8 cellular contexts compared by ENCODE assay signal in genomic region chr19:1267441-1268391, GRCh38. TPM values are rescaled to one million over a fixed set of nuclear protein-coding genes. Genes with fewer than 3 reads are reported as not detected.
A peak's percentile ranks its signal among the peaks of the same experiment; 100 is the strongest.
DNase-seq lines count a peak whose midpoint lies in the region; ATAC-seq, FAIRE-seq and TF ChIP-seq lines count a peak whose summit lies in the region.

No MANE protein-coding gene starts in this region.

- peak overlapping the region; percentile 6 for H2BK5ac ChIP-seq in IMR-90 (ENCODE audit: low read depth, low read length, poor library complexity, severe bottlenecking)

- H2BK15ac ChIP-seq in IMR-90 (ENCODE audit: low read depth, low read length): no peak overlapping the region

- H2BK20ac ChIP-seq in IMR-90 (ENCODE audit: low read depth, low read length): no peak overlapping the region; the same call in 1 of the 2 replicates

- peaks cover 6 to 63% of the 10 kb centered on the region in 2 experiments; a peak in 3 of 4 replicates for H3K79me1 ChIP-seq in IMR-90 (ENCODE audit: low read depth in 1 of 2, low read length in 2 of 2)

- H2AK9ac ChIP-seq in IMR-90 (replicated peaks; ENCODE audit: low read depth, low read length, poor library complexity): peak overlapping the region; percentile 98

- intact Hi-C loops in IMR-90 (cut with micrococcal nuclease): loop anchor here (2.0 kb wide), 1 partner anchor 47 kb away; no protein-coding TSS in a partner anchor

- peak overlapping the region; percentile 90 to 100; a peak in 5 of 6 replicates for H3K27ac ChIP-seq in A549
- H3K27ac ChIP-seq in IMR-90 (ENCODE audit: insufficient read depth, low read length): peak overlapping the region; percentile 28; the same call in 1 of the 2 replicates
- H3K27ac ChIP-seq in brain microvascular endothelial cell: no peak overlapping the region

- H3K9me1 ChIP-seq in IMR-90 (ENCODE audit: insufficient read depth, low read length): peaks cover 8% of the 10 kb centered on the region

- no peak overlapping the region; a peak in 1 of 4 replicates for H4K8ac ChIP-seq in IMR-90 (ENCODE audit: low read depth in 2 of 2, low read length in 2 of 2)

- no peaks in the 10 kb centered on the region for H3K27me3 ChIP-seq in IMR-90 (ENCODE audit: control insufficient read depth, insufficient read depth, low read length)
- H3K27me3 ChIP-seq in brain microvascular endothelial cell (replicated peaks): no peaks in the 10 kb centered on the region
- no peaks in the 10 kb centered on the region for H3K27me3 ChIP-seq in mucosa of stomach (ENCODE audit: control insufficient read depth, insufficient read depth, low read length)

- H4K5ac ChIP-seq in IMR-90 (ENCODE audit: low read depth, low read length): no peak overlapping the region

- peak overlapping the region; percentile 47 for H3K4ac ChIP-seq in IMR-90 (ENCODE audit: low read depth, low read length)

- WGBS in A549 (ENCODE audit: missing lambda C conversion rate): 42% methylated on average over 31 of the region's 43 CpGs
- 49% methylated on average over 8 of the region's 43 CpGs; no CpG with 5 or more reads in 1 of the 2 experiments for WGBS in IMR-90 (ENCODE audit: extremely low coverage in 2 of 2, insufficient read length in 1 of 2), 2 experiments

- H3K9me3 ChIP-seq in A549 (no peaks in the 10 kb centered on the region), IMR-90 (ENCODE audit: control insufficient read depth, insufficient read depth, low read length) (no peaks in the 10 kb centered on the region), mucosa of stomach (ENCODE audit: control insufficient read depth, low read length) (no peaks in the 10 kb centered on the region)

- ATAC-seq in A549 (no peak), IMR-90 (ENCODE audit: low read depth) (no peak), GM21528 (IDR thresholded peaks at IDR 0.05; ENCODE audit: low FRiP score, unreplicated experiment) (no peak)

- POLR2A ChIA-PET in A549 (lab: Yijun Ruan, JAX): interaction anchor here (3.8 kb wide), 1 partner anchor 24 kb away, joined by 42 read pairs; no protein-coding TSS in a partner anchor
- POLR2A ChIA-PET in IMR-90 (lab: Charles Lee; ENCODE audit: unreplicated experiment): no interaction called here

- CTCF ChIA-PET in A549 (lab: Yijun Ruan, JAX): interaction anchor here (0.6 to 18.7 kb wide), 9 partner anchors 12 to 168 kb away, joined by 3 to 500 read pairs (median 8); partner anchors contain the start of gene ATP5F1D
- CTCF ChIA-PET in IMR-90 (lab: Yijun Ruan, JAX): interaction anchor here (2.2 to 3.5 kb wide), 2 partner anchors 14 to 24 kb away, joined by 11 to 64 read pairs; no protein-coding TSS in a partner anchor

- H2BK120ac ChIP-seq in IMR-90 (ENCODE audit: low read depth, low read length): peak overlapping the region; percentile 57; the same call in 1 of the 2 replicates

- in situ Hi-C loops in IMR-90 (cut with MboI; ENCODE audit: low sequenced_read_pairs): no loop called here
- in situ Hi-C loops in brain microvascular endothelial cell (cut with HindIII; ENCODE audit: low pct_ligation_motif_present, low sequenced_read_pairs): no loop called here

- H3K4me2 ChIP-seq in A549 (peak overlapping the region; percentile 95), IMR-90 (ENCODE audit: low read depth, low read length) (peak overlapping the region; percentile 85)

- H3K4me3 ChIP-seq in A549: peak overlapping the region; percentile 53
- H3K4me3 ChIP-seq in IMR-90 (ENCODE audit: insufficient read depth, low read depth, low read length): peak overlapping the region; percentile 61; the same call in 1 of the 2 replicates
- H3K4me3 ChIP-seq in brain microvascular endothelial cell (ENCODE audit: low read depth, low read length): peak overlapping the region; percentile 46
- peak overlapping the region; percentile 25 for H3K4me3 ChIP-seq in mucosa of stomach (ENCODE audit: low read length)

- H2AK5ac ChIP-seq in IMR-90 (ENCODE audit: low read depth, low read length): peak overlapping the region; percentile 87

- H3K4me1 ChIP-seq in A549 (peaks cover 69% of the 10 kb centered on the region), IMR-90 (ENCODE audit: control insufficient read depth, insufficient read depth, low read length) (peaks cover 43% of the 10 kb centered on the region), mucosa of stomach (ENCODE audit: control insufficient read depth, insufficient read depth, low read length) (peaks cover 79% of the 10 kb centered on the region)

- TF ChIP-seq POLR2A in A549 (IDR thresholded peaks at IDR 0.05; ENCODE audit: low read length) (no peak), IMR-90 (IDR thresholded peaks at IDR 0.05; ENCODE audit: low read depth, low read length) (no peak)

- peak overlapping the region; percentile 90 for H2AFZ ChIP-seq in IMR-90 (replicated peaks; ENCODE audit: low read length, poor library complexity)

- BruUV-seq in IMR-90 (replicated peaks; lab: Mats Ljungman, UMichigan): no TSS peak

- TF ChIP-seq CTCF in A549 (IDR thresholded peaks at IDR 0.05): no peak
- TF ChIP-seq CTCF in IMR-90 (conservative IDR thresholded peaks at IDR 0.05; ENCODE audit: low read depth, low read length): no peak
- TF ChIP-seq CTCF in brain microvascular endothelial cell (IDR thresholded peaks at IDR 0.05; ENCODE audit: low read depth, low read length, missing control alignments): no peak

- TF ChIP-seq EP300 in A549 (IDR thresholded peaks at IDR 0.05): no peak

- H4K91ac ChIP-seq in IMR-90 (ENCODE audit: insufficient read depth, low read depth, low read length): peak overlapping the region; percentile 8; the same call in 1 of the 2 replicates

- 0 out of 2 replicates have a peak overlapping the region, but pooled peaks have one; percentile 27 for H3K14ac ChIP-seq in IMR-90 (replicated peaks; ENCODE audit: low read depth, low read length)

- H3K9ac ChIP-seq in IMR-90 (ENCODE audit: low read depth, low read length) (no peak overlapping the region), mucosa of stomach (ENCODE audit: low read length) (peak overlapping the region; percentile 15)

- peaks cover 47% of the 10 kb centered on the region for H4K20me1 ChIP-seq in IMR-90 (ENCODE audit: insufficient read depth, low read length)

- FAIRE-seq in A549 (lab: Jason Lieb, UNC): no peak

- no peak for DNase-seq in A549 (ENCODE audit: low read depth in 1 of 2, low spot score in 1 of 2)
- DNase-seq in IMR-90: peak; percentile 60
- no peak for DNase-seq in brain microvascular endothelial cell
- no peak for DNase-seq in NOMO-1 treated with DMSO at 0.1 percent for 48 hours (lab: John Stamatoyannopoulos, UW; ENCODE audit: unreplicated experiment)
- no peak for DNase-seq in epidermal melanocyte (ENCODE audit: insufficient read length, low spot score)
- no peak for DNase-seq in middle frontal gyrus (ENCODE audit: extremely low spot score, low spot score)

- dilution Hi-C loops in IMR-90 (cut with HindIII; ENCODE audit: low sequenced_read_pairs, unreplicated experiment): no loop called here

- H3K36me3 ChIP-seq in IMR-90 (ENCODE audit: control insufficient read depth, insufficient read depth, low read length) (peaks cover 20% of the 10 kb centered on the region), brain microvascular endothelial cell (replicated peaks) (peaks cover 18% of the 10 kb centered on the region), mucosa of stomach (ENCODE audit: control insufficient read depth, insufficient read depth, low read length) (peaks cover 19% of the 10 kb centered on the region)

- no peak overlapping the region for H3K18ac ChIP-seq in IMR-90 (ENCODE audit: low read depth, low read length)

- TF ChIP-seq RAD21 in A549 (conservative IDR thresholded peaks at IDR 0.05 in 1 of 2, IDR thresholded peaks at IDR 0.05 in 1 of 2): no peak
- no peak for TF ChIP-seq RAD21 in IMR-90 (IDR thresholded peaks at IDR 0.05; ENCODE audit: low read length)

- H3K23ac ChIP-seq in IMR-90 (ENCODE audit: low read depth, low read length): peak overlapping the region; percentile 68; the same call in 1 of the 2 replicates

- no peak overlapping the region for H3K56ac ChIP-seq in IMR-90 (ENCODE audit: extremely low read depth, insufficient read depth, low read length)

RNA-seq across cellular contexts. Expression of gene CIRBP, which starts 1.4 kb away (rescaled TPM):
- polyA plus RNA-seq in A549 (2011; rRNA removed): 92.4 and 151 TPM in 2 replicates
- polyA plus RNA-seq in A549 (2012; cell fraction: cytosol; rRNA removed): 111 and 147 TPM in 2 replicates
- polyA plus RNA-seq in A549 (2012; cell fraction: nucleus; rRNA removed): 246 and 410 TPM in 2 replicates
- polyA plus RNA-seq in A549 (2017; fragmentation: RNase III; extraction: RNeasy Plus Mini Kit Qiagen cat#74134 plus additional on column Dnase treatment): 178 to 201 TPM (median 189 TPM) in 3 replicates
- 38.3 and 44.0 TPM in 2 replicates for polyA minus RNA-seq in A549 (2011; rRNA and poly(A)+ RNA removed)
- total RNA-seq in IMR-90 (2012; rRNA removed): 226 and 299 TPM in 2 replicates
- 405 and 542 TPM in 2 replicates for polyA plus RNA-seq in IMR-90 (2012; rRNA removed)
- 562 and 617 TPM in 2 replicates for polyA plus RNA-seq in IMR-90 (2012; cell fraction: cytosol; rRNA removed)
- 2,129 and 2,924 TPM in 2 replicates for polyA plus RNA-seq in IMR-90 (2012; cell fraction: nucleus; rRNA removed; ENCODE audit: low replicate concordance)

RNA-seq across cellular contexts. Expression of gene FAM174C, which starts 7.6 kb away (rescaled TPM):
- 22.7 and 24.8 TPM in 2 replicates for polyA plus RNA-seq in A549 (2011; rRNA removed)
- polyA plus RNA-seq in A549 (2012; cell fraction: cytosol; rRNA removed): 96.5 and 113 TPM in 2 replicates
- 61.6 and 78.1 TPM in 2 replicates for polyA plus RNA-seq in A549 (2012; cell fraction: nucleus; rRNA removed)
- 35.6 to 37.6 TPM (median 37.1 TPM) in 3 replicates for polyA plus RNA-seq in A549 (2017; fragmentation: RNase III; extraction: RNeasy Plus Mini Kit Qiagen cat#74134 plus additional on column Dnase treatment)
- 5.3 and 6.7 TPM in 2 replicates for polyA minus RNA-seq in A549 (2011; rRNA and poly(A)+ RNA removed)
- 7.5 and 10.6 TPM in 2 replicates for total RNA-seq in IMR-90 (2012; rRNA removed)
- 61.8 and 93.4 TPM in 2 replicates for polyA plus RNA-seq in IMR-90 (2012; rRNA removed)
- polyA plus RNA-seq in IMR-90 (2012; cell fraction: cytosol; rRNA removed): 94.9 and 135 TPM in 2 replicates
- polyA plus RNA-seq in IMR-90 (2012; cell fraction: nucleus; rRNA removed; ENCODE audit: low replicate concordance): 46.6 and 93.7 TPM in 2 replicates

RNA-seq across cellular contexts. Expression of gene EFNA2, which starts 18.0 kb away (rescaled TPM):
- polyA plus RNA-seq in A549 (2011; rRNA removed) (0.16 and 0.24 TPM in 2 replicates), A549 (2017; fragmentation: RNase III; extraction: RNeasy Plus Mini Kit Qiagen cat#74134 plus additional on column Dnase treatment) (0.84 to 1.3 TPM (median 1.2 TPM) in 3 replicates), IMR-90 (2012; rRNA removed) (not detected in 2 replicates)
- polyA plus RNA-seq in A549 (2012; cell fraction: cytosol; rRNA removed): 0.62 and 0.97 TPM in 2 replicates
- polyA plus RNA-seq in A549 (2012; cell fraction: nucleus; rRNA removed): 1.3 and 1.5 TPM in 2 replicates
- polyA minus RNA-seq in A549 (2011; rRNA and poly(A)+ RNA removed): 0.29 TPM in 1 of 2 replicates, not detected in the other
- total RNA-seq in IMR-90 (2012; rRNA removed): not detected in 2 replicates
- 0.10 TPM in 1 of 2 replicates, not detected in the other for polyA plus RNA-seq in IMR-90 (2012; cell fraction: cytosol; rRNA removed)
- 0.07 TPM in 1 of 2 replicates, not detected in the other for polyA plus RNA-seq in IMR-90 (2012; cell fraction: nucleus; rRNA removed; ENCODE audit: low replicate concordance)

RNA-seq across cellular contexts. Expression of gene MIDN, which starts 19.3 kb away (rescaled TPM):
- polyA plus RNA-seq in A549 (2011; rRNA removed) (9.1 and 11.8 TPM in 2 replicates), A549 (2017; fragmentation: RNase III; extraction: RNeasy Plus Mini Kit Qiagen cat#74134 plus additional on column Dnase treatment) (27.7 to 33.4 TPM (median 31.4 TPM) in 3 replicates), IMR-90 (2012; rRNA removed) (24.1 and 26.0 TPM in 2 replicates)
- polyA plus RNA-seq in A549 (2012; cell fraction: cytosol; rRNA removed): 17.7 and 27.8 TPM in 2 replicates
- polyA plus RNA-seq in A549 (2012; cell fraction: nucleus; rRNA removed): 45.7 and 73.9 TPM in 2 replicates
- polyA minus RNA-seq in A549 (2011; rRNA and poly(A)+ RNA removed): 23.7 and 25.2 TPM in 2 replicates
- 2.2 and 2.5 TPM in 2 replicates for total RNA-seq in IMR-90 (2012; rRNA removed)
- polyA plus RNA-seq in IMR-90 (2012; cell fraction: cytosol; rRNA removed): 39.2 and 47.7 TPM in 2 replicates
- 97.0 and 144 TPM in 2 replicates for polyA plus RNA-seq in IMR-90 (2012; cell fraction: nucleus; rRNA removed; ENCODE audit: low replicate concordance)

RNA-seq across cellular contexts. Expression of gene ATP5F1D, which starts 26.2 kb away (rescaled TPM):
- polyA plus RNA-seq in A549 (2011; rRNA removed) (18.5 and 28.7 TPM in 2 replicates), A549 (2017; fragmentation: RNase III; extraction: RNeasy Plus Mini Kit Qiagen cat#74134 plus additional on column Dnase treatment) (96.9 to 101 TPM (median 99.7 TPM) in 3 replicates), IMR-90 (2012; rRNA removed) (140 and 189 TPM in 2 replicates)
- polyA plus RNA-seq in A549 (2012; cell fraction: cytosol; rRNA removed): 158 and 210 TPM in 2 replicates
- polyA plus RNA-seq in A549 (2012; cell fraction: nucleus; rRNA removed): 114 and 225 TPM in 2 replicates
- 12.4 and 18.2 TPM in 2 replicates for polyA minus RNA-seq in A549 (2011; rRNA and poly(A)+ RNA removed)
- total RNA-seq in IMR-90 (2012; rRNA removed): 7.3 and 13.6 TPM in 2 replicates
- 348 and 386 TPM in 2 replicates for polyA plus RNA-seq in IMR-90 (2012; cell fraction: cytosol; rRNA removed)
- 72.4 and 213 TPM in 2 replicates for polyA plus RNA-seq in IMR-90 (2012; cell fraction: nucleus; rRNA removed; ENCODE audit: low replicate concordance)
